ENCODE assay signal across 1 cellular context in genomic region chr9:85940832-85941616, GRCh38.
TF ChIP-seq lines count a peak whose summit lies in the region.

NAA35 (plus strand) TSS chr9:85941146; CDS start chr9:85942160, 1,014 bp downstream.

TF ChIP-seq in HepG2, 621 proteins besides CTCF, POLR2A, EP300 and RAD21 (continued from another document and continues in another):
- TF ChIP-seq ZHX2 (IDR thresholded peaks at IDR 0.05; ENCODE audit: low read depth) (peak; percentile 69; the same call in 1 of the 2 replicates), ZHX2 (CRISPR knock-in tag; IDR thresholded peaks at IDR 0.05; ENCODE audit: borderline replicate concordance) (no peak), UBTF (CRISPR knock-in tag; IDR thresholded peaks at IDR 0.05) (peak; percentile 90; the same call in 1 of the 2 replicates), FOXC1 (CRISPR knock-in tag; IDR thresholded peaks at IDR 0.05; ENCODE audit: borderline replicate concordance) (peak; percentile 92), ZNF609 (CRISPR knock-in tag; IDR thresholded peaks at IDR 0.05; ENCODE audit: borderline replicate concordance) (no peak), MYC (CRISPR knock-in tag; IDR thresholded peaks at IDR 0.05; ENCODE audit: borderline replicate concordance) (peak; percentile 75), ATF4 (CRISPR knock-in tag; IDR thresholded peaks at IDR 0.05) (no peak), SP2 (CRISPR knock-in tag; IDR thresholded peaks at IDR 0.05) (peak; percentile 63; the same call in 1 of the 2 replicates), SALL1 (CRISPR knock-in tag; IDR thresholded peaks at IDR 0.05) (peak; percentile 57; the same call in 1 of the 2 replicates), ZNF788 (CRISPR knock-in tag; IDR thresholded peaks at IDR 0.05; ENCODE audit: borderline replicate concordance) (peak; percentile 81), MNT (IDR thresholded peaks at IDR 0.05) (peak; percentile 41), TEAD2 (CRISPR knock-in tag; IDR thresholded peaks at IDR 0.05) (no peak), PRDM4 (CRISPR knock-in tag; IDR thresholded peaks at IDR 0.05; ENCODE audit: borderline replicate concordance) (no peak), MIER3 (CRISPR knock-in tag; IDR thresholded peaks at IDR 0.05; ENCODE audit: borderline replicate concordance) (peak; percentile 56; the same call in 1 of the 2 replicates), RXRA (CRISPR knock-in tag; IDR thresholded peaks at IDR 0.05) (0 out of 2 replicates have a peak, but pooled peaks have one; percentile 24), SMARCC2 (IDR thresholded peaks at IDR 0.05) (no peak), ZNF629 (CRISPR knock-in tag; conservative IDR thresholded peaks at IDR 0.05) (no peak), ZNF569 (CRISPR knock-in tag; IDR thresholded peaks at IDR 0.05; ENCODE audit: borderline replicate concordance) (no peak), ZNF205 (CRISPR knock-in tag; IDR thresholded peaks at IDR 0.05) (no peak), KDM5A (IDR thresholded peaks at IDR 0.05; ENCODE audit: borderline replicate concordance, low read length) (peak; percentile 57; the same call in 1 of the 2 replicates), PRMT3 (CRISPR knock-in tag; IDR thresholded peaks at IDR 0.05; ENCODE audit: borderline replicate concordance, low read depth) (no peak), ZNF333 (CRISPR knock-in tag; IDR thresholded peaks at IDR 0.05; ENCODE audit: borderline replicate concordance) (no peak), ZNF709 (CRISPR knock-in tag; IDR thresholded peaks at IDR 0.05) (peak; percentile 94), CREM (IDR thresholded peaks at IDR 0.05) (peak; percentile 76), CREM (CRISPR knock-in tag; IDR thresholded peaks at IDR 0.05) (no peak), ZBTB38 (CRISPR knock-in tag; IDR thresholded peaks at IDR 0.05) (no peak), ZNF567 (CRISPR knock-in tag; IDR thresholded peaks at IDR 0.05; ENCODE audit: borderline replicate concordance) (no peak), RFXAP (CRISPR knock-in tag; IDR thresholded peaks at IDR 0.05; ENCODE audit: borderline replicate concordance) (peak; percentile 13; the same call in 1 of the 2 replicates), GPBP1L1 (CRISPR knock-in tag; IDR thresholded peaks at IDR 0.05) (no peak), ZFP91 (CRISPR knock-in tag; IDR thresholded peaks at IDR 0.05; ENCODE audit: borderline replicate concordance) (peak; percentile 78; the same call in 1 of the 2 replicates), ZNF577 (CRISPR knock-in tag; IDR thresholded peaks at IDR 0.05; ENCODE audit: borderline replicate concordance, low read depth) (no peak), GABPB1 (CRISPR knock-in tag; IDR thresholded peaks at IDR 0.05) (peak; percentile 93), ATF6 (CRISPR knock-in tag; conservative IDR thresholded peaks at IDR 0.05) (no peak)
